In genomic region chr7:112951070-112951469, GRCh38 we compare ENCODE assay signal across 2 cellular contexts.
TF ChIP-seq lines count a peak whose summit lies in the region.

No MANE protein-coding gene starts in this region.

TF ChIP-seq in SK-N-SH, 30 proteins besides CTCF, POLR2A, EP300 and RAD21 (continued from another document):
- TF ChIP-seq PBX3 (IDR thresholded peaks at IDR 0.05), result no peak
- no peak for TF ChIP-seq RFX5 (IDR thresholded peaks at IDR 0.05; ENCODE audit: low read length)
- TF ChIP-seq GATA2 (CRISPR knock-in tag; IDR thresholded peaks at IDR 0.05), result peak; percentile 74

TF ChIP-seq in K562, 482 proteins besides CTCF, POLR2A, EP300 and RAD21 (continued from another document):
- TF ChIP-seq PBX2 (CRISPR knock-in tag; IDR thresholded peaks at IDR 0.05; ENCODE audit: low read depth) (no peak), PBX2 (tag; conservative IDR thresholded peaks at IDR 0.05; ENCODE audit: low read depth) (0 out of 2 replicates have a peak, but pooled peaks have one; percentile 26), RBFOX2 (IDR thresholded peaks at IDR 0.05; ENCODE audit: low read depth, low read length) (no peak), ELK1 (CRISPR knock-in tag; IDR thresholded peaks at IDR 0.05) (no peak), HNRNPK (IDR thresholded peaks at IDR 0.05; ENCODE audit: low read depth, low read length, poor library complexity, severe bottlenecking) (no peak), SOX6 (IDR thresholded peaks at IDR 0.05) (no peak), VEZF1 (CRISPR knock-in tag; IDR thresholded peaks at IDR 0.05) (peak; percentile 93), CREB5 (CRISPR knock-in tag; IDR thresholded peaks at IDR 0.05) (no peak)
TF ChIP-seq in K562: peak in this region for 3.
